Comparison of ENCODE assay signal across 7 cellular contexts in the genomic region with DNA sequence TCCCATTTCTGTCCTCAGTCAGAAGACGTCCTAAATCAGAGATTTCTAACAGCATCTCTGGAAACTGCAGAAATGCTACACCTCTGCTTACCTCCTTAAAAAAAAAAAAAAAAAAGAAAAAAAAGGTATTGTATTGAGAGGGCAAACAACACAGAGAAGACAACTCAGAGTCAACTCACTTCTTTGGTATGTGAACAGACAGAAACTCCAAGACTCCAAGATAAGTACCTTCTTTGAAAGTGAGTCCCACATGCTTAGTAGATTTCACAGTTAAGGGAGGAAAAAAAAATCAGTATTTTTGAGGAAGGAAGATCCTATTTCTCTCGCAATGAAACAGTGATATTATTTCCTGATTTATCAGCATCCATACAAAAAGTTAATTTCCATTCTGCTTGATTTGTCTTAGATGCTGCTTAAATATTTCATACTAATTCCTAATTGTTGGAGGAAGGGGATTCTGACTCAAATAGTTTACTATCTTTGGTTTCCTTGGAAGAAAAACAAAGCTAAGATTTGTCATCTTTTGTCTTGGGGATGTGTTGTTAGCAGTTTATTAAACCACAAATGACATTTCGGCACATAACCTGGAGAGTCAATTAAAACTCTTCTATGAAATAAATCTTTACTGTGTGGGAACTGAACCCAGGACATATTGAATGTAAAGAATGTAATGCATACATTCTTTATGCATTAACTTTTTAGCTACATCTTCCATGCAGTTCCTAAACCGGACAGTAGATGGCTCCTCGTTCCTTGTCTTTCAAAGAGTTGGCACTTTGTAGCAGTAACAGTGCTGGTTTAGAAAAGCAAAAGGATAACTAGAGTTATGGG. TPM values are rescaled to one million over a fixed set of nuclear protein-coding genes. Genes with fewer than 3 reads are reported as not detected.
DNase-seq lines count a peak whose midpoint lies in the region; ATAC-seq and TF ChIP-seq lines count a peak whose summit lies in the region.

No MANE protein-coding gene starts in this region.

- TF ChIP-seq CTCF in SU-DHL-6 (IDR thresholded peaks at IDR 0.05; ENCODE audit: insufficient read depth, low read length, poor library complexity, severe bottlenecking): peak; percentile 48
- peak; percentile 93 for TF ChIP-seq CTCF in astrocyte of the cerebellum (IDR thresholded peaks at IDR 0.05; ENCODE audit: low read depth, low read length, missing control alignments)

- H3K9me2 ChIP-seq in SU-DHL-6 (replicated peaks; ENCODE audit: insufficient read depth, low read length): no peaks in the 10 kb centered on the region

- no peak overlapping the region for H2AFZ ChIP-seq in SU-DHL-6 (ENCODE audit: low read depth, low read length, severe bottlenecking)

- 0 out of 2 replicates have a peak, but pooled peaks cover 2% of the 10 kb centered on the region for H4K20me1 ChIP-seq in SU-DHL-6 (ENCODE audit: low read depth, low read length)

- in situ Hi-C loops in astrocyte of the cerebellum (cut with HindIII; ENCODE audit: low sequenced_read_pairs): no loop called here

- no peaks in the 10 kb centered on the region for H3K36me3 Mint-ChIP-seq in immature natural killer cell

- no peaks in the 10 kb centered on the region for H3K9me3 Mint-ChIP-seq in immature natural killer cell

- no peak for ATAC-seq in HG02571 (IDR thresholded peaks at IDR 0.05; ENCODE audit: unreplicated experiment)

- peaks cover 94% of the 10 kb centered on the region for H3K79me2 ChIP-seq in SU-DHL-6 (ENCODE audit: insufficient read depth, low read length)

- H3K4me3 Mint-ChIP-seq in immature natural killer cell: no peak overlapping the region

- H3F3A ChIP-seq in SU-DHL-6 (ENCODE audit: insufficient read depth): peaks cover 1% of the 10 kb centered on the region; the same call in 1 of the 2 replicates

- no peak overlapping the region for H3K4me3 ChIP-seq in SU-DHL-6 (ENCODE audit: insufficient read depth, low read length, poor library complexity, severe bottlenecking)
- H3K4me3 ChIP-seq in astrocyte of the cerebellum (ENCODE audit: low read depth, low read length): no peak overlapping the region

- no peak overlapping the region for H3K27ac Mint-ChIP-seq in immature natural killer cell

- H3K9me3 ChIP-seq in SU-DHL-6 (ENCODE audit: insufficient read depth, low read length): no peaks in the 10 kb centered on the region

- H3K9ac ChIP-seq in SU-DHL-6 (ENCODE audit: low read length): no peak overlapping the region

- H3K36me3 ChIP-seq in SU-DHL-6 (ENCODE audit: low read length): no peaks in the 10 kb centered on the region

- H3K4me1 Mint-ChIP-seq in immature natural killer cell: peaks cover 21 to 41% of the 10 kb centered on the region in 2 donors

- H3K4me2 ChIP-seq in SU-DHL-6 (ENCODE audit: low read depth, low read length, poor library complexity, severe bottlenecking): peak overlapping the region; percentile 82

- DNase-seq in GM04504 (ENCODE audit: low read depth) (peak; percentile 32), NCI-H1048 (lab: John Stamatoyannopoulos, UW) (peak; percentile 32), astrocyte of the cerebellum (ENCODE audit: low read depth) (peak; percentile 59), immature natural killer cell (peak; percentile 69 to 73 (median 71))
- DNase-seq in stimulated activated CD4-positive, alpha-beta T cell treated with anti-CD3 and anti-CD28 coated beads, Interleukin-15, amount 100 ng/mL, for 48 hours (ENCODE audit: low read depth in 2 of 2): peak; percentile 38 to 70

- no peak overlapping the region for H3K27ac ChIP-seq in SU-DHL-6 (ENCODE audit: low read depth, low read length)

- H3K27me3 ChIP-seq in SU-DHL-6 (ENCODE audit: low read length): no peaks in the 10 kb centered on the region

- peaks cover 5 to 15% (median 13%) of the 10 kb centered on the region in 3 donors for H3K27me3 Mint-ChIP-seq in immature natural killer cell (ENCODE audit: low read depth in 3 of 3)

RNA-seq across cellular contexts. Expression of a gene that starts 4.7 kb away (rescaled TPM):
- polyA plus RNA-seq in immature natural killer cell: 10 to 100 TPM in 1 of 3 donors, 1 to 10 TPM in 2; 5.9 to 11.2 (median 7.3) TPM
